In the genomic region with DNA sequence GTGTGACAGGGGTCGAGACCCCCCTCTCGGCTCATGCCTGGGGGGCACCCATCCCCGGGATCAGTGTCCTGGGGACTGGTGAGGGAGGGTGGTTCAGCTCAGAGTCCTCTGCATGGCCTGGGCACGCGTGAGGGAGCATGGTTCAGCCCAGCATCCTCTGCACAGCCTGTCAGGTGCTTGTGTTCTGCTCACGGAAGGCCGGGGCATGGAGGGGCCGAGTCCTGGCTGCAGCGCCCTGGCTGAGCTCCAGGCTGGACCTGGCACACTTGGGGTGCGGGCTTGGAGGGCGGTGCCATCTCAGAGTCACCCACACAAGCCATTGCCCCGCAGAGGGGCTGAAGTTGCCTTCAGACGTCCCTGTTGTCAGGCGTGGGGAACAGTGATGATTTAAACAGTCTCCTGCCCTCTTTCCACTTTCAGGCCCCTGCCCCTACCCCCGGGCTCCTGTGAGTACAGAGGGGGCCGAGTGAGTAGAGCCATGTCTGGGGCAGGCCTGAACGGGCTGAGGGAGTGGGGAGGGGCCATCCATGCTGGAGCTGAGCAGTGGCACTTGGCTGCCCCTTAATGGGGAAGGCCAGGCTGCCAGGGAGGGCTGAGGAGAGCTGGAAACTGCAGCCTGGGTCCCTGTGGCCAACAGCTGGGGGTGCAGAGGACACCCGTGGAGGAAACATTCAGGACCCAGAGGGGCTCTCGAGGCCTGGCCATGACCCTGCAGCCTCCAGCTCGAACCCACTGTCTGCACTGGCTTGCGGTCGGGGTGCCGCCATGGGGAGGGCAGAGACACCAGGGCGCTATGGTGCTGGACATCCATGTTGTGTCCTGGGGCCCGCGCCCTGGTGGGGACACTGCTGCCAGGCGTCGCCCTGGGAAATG, we compare ENCODE assay signal across 15 cellular contexts.
"Had no signal": no experiment of that assay in that cellular context is flagged by ENCODE, and none has a peak within 500 bp of the region (broad histone marks: within the 10 kb centered on the region; RNA-seq: fewer than 3 reads in every experiment).

No MANE protein-coding gene starts in this region.

- H3K27ac Mint-ChIP-seq: activated naive CD8-positive, alpha-beta T cell treated with anti-CD3 and anti-CD28 coated beads for 36 hours; dendritic cell treated with granulocyte-macrophage colony-stimulating factor and Interleukin-4, amounts not matched to agents 40 ng/mL and 50 ng/mL, for 4 days; progenitor cell of endocrine pancreas; T-helper 2 cell treated with Interferon-gamma antibody and Interleukin-4, amounts not matched to agents 5 μg/mL and 100 μg/mL, for 36 hours had no signal

- H3K27me3 Mint-ChIP-seq: naive thymus-derived CD4-positive, alpha-beta T cell; progenitor cell of endocrine pancreas; stimulated activated memory B cell treated with anti-CD40 and anti-IgM and Interleukin-4, amounts not matched to agents 10 μg/mL and 1 μg/mL and 100 μg/mL, for 72 hours had no signal

- H3K4me3 ChIP-seq: lung, spleen, upper lobe of left lung had no signal

- H3K4me3 Mint-ChIP-seq: activated naive CD8-positive, alpha-beta T cell treated with anti-CD3 and anti-CD28 coated beads for 36 hours; dendritic cell treated with granulocyte-macrophage colony-stimulating factor and Interleukin-4, amounts not matched to agents 40 ng/mL and 50 ng/mL, for 4 days; naive thymus-derived CD4-positive, alpha-beta T cell; stimulated activated memory B cell treated with anti-CD40 and anti-IgM and Interleukin-4, amounts not matched to agents 10 μg/mL and 1 μg/mL and 100 μg/mL, for 72 hours; T-helper 2 cell treated with Interferon-gamma antibody and Interleukin-4, amounts not matched to agents 5 μg/mL and 100 μg/mL, for 36 hours had no signal

- ATAC-seq: activated CD4-positive, CD25-positive, alpha-beta regulatory T cell treated with anti-CD3 and anti-CD28 coated beads, Interleukin-2, amount 50 U/mL, for 24 hours; naive thymus-derived CD4-positive, alpha-beta T cell; right cardiac atrium; stimulated activated memory B cell treated with anti-CD40 and anti-IgM and Interleukin-4, amounts not matched to agents 10 μg/mL and 1 μg/mL and 100 μg/mL, for 72 hours had no signal

- H3K27me3 ChIP-seq: spleen, upper lobe of left lung had no signal

- DNase-seq: activated gamma-delta T cell; activated naive CD8-positive, alpha-beta T cell treated with anti-CD3 and anti-CD28 coated beads for 36 hours; activated T-cell treated with anti-CD3 and anti-CD28 coated beads, Interleukin-2, amount 50 U/mL, for 48 hours; naive thymus-derived CD4-positive, alpha-beta T cell; right cardiac atrium; spleen; stimulated activated CD4-positive, alpha-beta T cell treated with anti-CD3 and anti-CD28 coated beads, Interleukin-1b, Interleukin-23, amount 100 ng/mL, for 48 hours had no signal

- FAIRE-seq: bronchial epithelial cell had no signal

- H3K9me3 Mint-ChIP-seq: activated naive CD8-positive, alpha-beta T cell treated with anti-CD3 and anti-CD28 coated beads for 36 hours; dendritic cell treated with granulocyte-macrophage colony-stimulating factor and Interleukin-4, amounts not matched to agents 40 ng/mL and 50 ng/mL, for 4 days; stimulated activated memory B cell treated with anti-CD40 and anti-IgM and Interleukin-4, amounts not matched to agents 10 μg/mL and 1 μg/mL and 100 μg/mL, for 72 hours; T-helper 2 cell treated with Interferon-gamma antibody and Interleukin-4, amounts not matched to agents 5 μg/mL and 100 μg/mL, for 36 hours had no signal

- H3K27ac ChIP-seq: spleen, upper lobe of left lung had no signal

- H3K9me3 ChIP-seq: upper lobe of left lung had no signal
